14 cellular contexts compared by ENCODE assay signal in genomic region chr5:106658150-106658549, GRCh38.
DNase-seq lines count a peak whose midpoint lies in the region; ATAC-seq and TF ChIP-seq lines count a peak whose summit lies in the region.
"Had no signal": no experiment of that assay in that cellular context is flagged by ENCODE, and none has a peak within 500 bp of the region (broad histone marks: within the 10 kb centered on the region; RNA-seq: fewer than 3 reads in every experiment).

No MANE protein-coding gene starts in this region.

- no peak for ATAC-seq in HG02798 (IDR thresholded peaks at IDR 0.05; ENCODE audit: poor library complexity, unreplicated experiment)
- ATAC-seq: HCT116, HepG2 had no signal

- no peak overlapping the region for H3K4me3 Mint-ChIP-seq in progenitor cell of endocrine pancreas (ENCODE audit: low read depth)
- H3K4me3 Mint-ChIP-seq: B cell; CD4-positive, alpha-beta T cell had no signal

- no peaks in the 10 kb centered on the region for H3K27me3 Mint-ChIP-seq in progenitor cell of endocrine pancreas
- H3K27me3 Mint-ChIP-seq: B cell; CD4-positive, alpha-beta T cell had no signal

- TF ChIP-seq CTCF in RWPE1 (conservative IDR thresholded peaks at IDR 0.05; ENCODE audit: low read depth) (no peak), progenitor cell of endocrine pancreas (IDR thresholded peaks at IDR 0.05; ENCODE audit: unreplicated experiment) (no peak)

- CTCF ChIA-PET in RWPE1 (lab: Yijun Ruan, JAX) = no interaction called here

- H3K9me3 Mint-ChIP-seq in progenitor cell of endocrine pancreas (ENCODE audit: low read depth) = peaks cover 17% of the 10 kb centered on the region

- H3K4me1 Mint-ChIP-seq in progenitor cell of endocrine pancreas (ENCODE audit: low read depth) = no peaks in the 10 kb centered on the region
- H3K4me1 Mint-ChIP-seq: B cell had no signal

- H3K27ac ChIP-seq in RWPE1 (no peak overlapping the region), epithelial cell of prostate (peak overlapping the region; percentile 18)
- H3K27ac ChIP-seq: GM23248 had no signal

- DNase-seq in HT-29 (ENCODE audit: low spot score) (peak; percentile 22), RWPE1 (ENCODE audit: low spot score) (peak; percentile 4), epithelial cell of prostate (ENCODE audit: low read depth, low spot score) (peak; percentile 37), progenitor cell of endocrine pancreas (ENCODE audit: low spot score, unreplicated experiment) (no peak), NCI-H524 (lab: John Stamatoyannopoulos, UW) (no peak)
- DNase-seq in stimulated activated naive CD4-positive, alpha-beta T cell (lab: John Stamatoyannopoulos, UW) = no peak
- DNase-seq: C1 segment of cervical spinal cord; CD4-positive, alpha-beta T cell; DMS79; GM23248 had no signal

- H3K36me3 Mint-ChIP-seq in progenitor cell of endocrine pancreas (ENCODE audit: insufficient read depth) = peaks cover 6% of the 10 kb centered on the region

- POLR2A ChIA-PET in RWPE1 (lab: Yijun Ruan, JAX; ENCODE audit: low non-redundant PET) = no interaction called here

- H3K27ac Mint-ChIP-seq in progenitor cell of endocrine pancreas = peak overlapping the region; percentile 11
- H3K27ac Mint-ChIP-seq: B cell; CD4-positive, alpha-beta T cell had no signal

Comparison
In these comparisons a context has a peak if more than half of its experiments do, and no peak if none do; other contexts are left out.
1. DNase-seq: peak in HT-29 (single experiment), RWPE1 (single experiment) and epithelial cell of prostate (single experiment); none in progenitor cell of endocrine pancreas (single experiment), NCI-H524 (0 of 2) and stimulated activated naive CD4-positive, alpha-beta T cell (0 of 6).